Comparison of ENCODE assay signal across 8 cellular contexts in genomic region chr19:56314584-56315075, GRCh38. TPM values are rescaled to one million over a fixed set of nuclear protein-coding genes. Genes with fewer than 3 reads are reported as not detected.
A peak's percentile ranks its signal among the peaks of the same experiment; 100 is the strongest.
DNase-seq lines count a peak whose midpoint lies in the region; ATAC-seq and TF ChIP-seq lines count a peak whose summit lies in the region.

Gene ZSCAN5A (minus strand): TSS chr19:56314839. CDS start chr19:56225046, 89,793 bp downstream.

- peak within 1 kb of the TSS; percentile 88 for H3K4me3 ChIP-seq in GM12864 (ENCODE audit: low read depth, low read length)
- peak within 1 kb of the TSS; percentile 71 to 81 for H3K4me3 ChIP-seq in testis

- no peaks in the 10 kb centered on the region for H3K36me3 ChIP-seq in testis (ENCODE audit: low read depth, missing control alignments)

- no peaks in the 10 kb centered on the region for H3K27me3 ChIP-seq in testis

- peaks cover 13% of the 10 kb centered on the region for H3K36me3 Mint-ChIP-seq in activated naive CD8-positive, alpha-beta T cell

- H3K4me1 ChIP-seq in testis: peaks cover 14% of the 10 kb centered on the region

- peak within 1 kb of the TSS; percentile 96 to 98 for H3K27ac ChIP-seq in testis

- H3K9me3 ChIP-seq in testis: no peaks in the 10 kb centered on the region

- intact Hi-C loops in testis (cut with DNase I; ENCODE audit: low total_unique reads): no loop called here

- ATAC-seq in HG02678 (IDR thresholded peaks at IDR 0.05; ENCODE audit: unreplicated experiment) (peak; percentile 74), omental fat pad (ENCODE audit: low FRiP score) (peak; percentile 91)

- peak within 1 kb of the TSS; percentile 98 for H3K4me3 Mint-ChIP-seq in activated naive CD8-positive, alpha-beta T cell

- DNase-seq in GM12864 (ENCODE audit: low read depth) (peak; percentile 90), NCI-H1105 treated with DMSO at 0.1 percent for 48 hours (lab: John Stamatoyannopoulos, UW) (peak; percentile 98), SKM-1 treated with dmso at 0.1 percent for 144 hours (lab: John Stamatoyannopoulos, UW; ENCODE audit: unreplicated experiment) (peak; percentile 69), glomerular visceral epithelial cell (ENCODE audit: extremely low spot score) (peak; percentile 94), omental fat pad (ENCODE audit: low spot score) (peak; percentile 95), testis (peak; percentile 98)

- TF ChIP-seq CTCF in GM12864 (IDR thresholded peaks at IDR 0.05; ENCODE audit: low read depth, low read length, missing control alignments): no peak
- TF ChIP-seq CTCF in omental fat pad (IDR thresholded peaks at IDR 0.05): no peak
- TF ChIP-seq CTCF in testis (IDR thresholded peaks at IDR 0.05): no peak

- peaks cover 5% of the 10 kb centered on the region for H3K9me3 Mint-ChIP-seq in activated naive CD8-positive, alpha-beta T cell (ENCODE audit: low read depth)

- peak within 1 kb of the TSS; percentile 100 for H3K27ac Mint-ChIP-seq in activated naive CD8-positive, alpha-beta T cell

- H3K27me3 Mint-ChIP-seq in activated naive CD8-positive, alpha-beta T cell: no peaks in the 10 kb centered on the region

- 0 to 1% methylated on average over 24 to 34 of the region's 34 CpGs for WGBS in testis, 2 donors

- no peak for TF ChIP-seq POLR2A in testis (IDR thresholded peaks at IDR 0.05)

- H3K4me1 Mint-ChIP-seq in activated naive CD8-positive, alpha-beta T cell (ENCODE audit: low read depth): peaks cover 28% of the 10 kb centered on the region

RNA-seq across cellular contexts. Expression of gene ZSCAN5A, which starts in this region (rescaled TPM):
- total RNA-seq in omental fat pad: 10 to 100 TPM in 1 of 4 donors, 1 to 10 TPM in 3; 5.9 to 10.3 (median 8.2) TPM
- 10 to 100 TPM; 39.8 to 55.3 TPM for total RNA-seq in testis
- 50.6 TPM for polyA plus RNA-seq in testis (ENCODE audit: insufficient read depth, low read depth, low replicate concordance)

Comparison
In these comparisons a context has a peak if more than half of its experiments do, and no peak if none do; other contexts are left out.
1. Peak in every context shown above with its lines: DNase-seq, ATAC-seq, H3K4me3 ChIP-seq and H3K27ac ChIP-seq.